22 cellular contexts compared by ENCODE assay signal in the genomic region with DNA sequence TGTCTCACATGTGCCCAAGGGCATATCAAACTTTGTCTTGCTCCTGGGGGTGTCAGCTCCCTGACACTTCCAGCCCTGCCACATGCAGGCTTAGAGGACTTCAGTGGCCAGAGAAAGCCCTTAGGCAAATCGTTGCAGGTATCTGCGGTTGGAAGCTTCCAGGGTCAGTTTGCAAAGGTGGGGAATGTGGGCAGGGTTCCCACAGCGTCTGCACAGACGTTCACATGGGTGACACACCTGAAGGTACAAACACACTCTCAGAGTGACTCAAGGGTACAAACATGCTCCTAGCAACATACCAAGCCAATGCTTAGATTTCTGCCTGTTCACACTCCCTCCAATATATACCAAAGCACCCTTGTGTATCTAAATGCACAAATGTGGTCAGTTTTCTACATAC. TPM values are rescaled to one million over a fixed set of nuclear protein-coding genes. Genes with fewer than 3 reads are reported as not detected.
DNase-seq lines count a peak whose midpoint lies in the region; ATAC-seq and TF ChIP-seq lines count a peak whose summit lies in the region.
"Had no signal": no experiment of that assay in that cellular context is flagged by ENCODE, and none has a peak within 500 bp of the region (broad histone marks: within the 10 kb centered on the region; RNA-seq: fewer than 3 reads in every experiment).

No MANE protein-coding gene starts in this region.

- H2AFZ ChIP-seq in neural progenitor cell (replicated peaks) = no peak overlapping the region

- H3K27ac Mint-ChIP-seq in Calu3 (ENCODE audit: unreplicated experiment) (no peak overlapping the region), neural progenitor cell (no peak overlapping the region)

- no peak overlapping the region for H3K4me3 ChIP-seq in epithelial cell of esophagus (ENCODE audit: low read length)
- H3K4me3 ChIP-seq in neural progenitor cell = no peak overlapping the region
- no peak overlapping the region for H3K4me3 ChIP-seq in transverse colon
- no peak overlapping the region for H3K4me3 ChIP-seq in gastroesophageal sphincter
- H3K4me3 ChIP-seq: K562, SK-N-MC had no signal

- no peaks in the 10 kb centered on the region for H4K20me1 ChIP-seq in neural progenitor cell (ENCODE audit: low read depth)

- no peaks in the 10 kb centered on the region for H3K79me2 ChIP-seq in neural progenitor cell (ENCODE audit: low read depth)

- H3K36me3 ChIP-seq in neural progenitor cell = no peaks in the 10 kb centered on the region
- H3K36me3 ChIP-seq in transverse colon = no peaks in the 10 kb centered on the region
- no peaks in the 10 kb centered on the region for H3K36me3 ChIP-seq in gastroesophageal sphincter

- H3K9me3 Mint-ChIP-seq in Calu3 (ENCODE audit: low read depth, unreplicated experiment) (no peaks in the 10 kb centered on the region), neural progenitor cell (no peaks in the 10 kb centered on the region)

- H3K4me3 Mint-ChIP-seq in Calu3 (ENCODE audit: low read depth, unreplicated experiment) (no peak overlapping the region), neural progenitor cell (no peak overlapping the region)

- ATAC-seq in gastroesophageal sphincter = no peak
- ATAC-seq: K562 had no signal

- H3K27me3 Mint-ChIP-seq in Calu3 (ENCODE audit: unreplicated experiment) = peaks cover 72% of the 10 kb centered on the region
- peaks cover 7% of the 10 kb centered on the region for H3K27me3 Mint-ChIP-seq in neural progenitor cell (ENCODE audit: insufficient read depth, low read depth)

- peaks cover 4% of the 10 kb centered on the region for H3F3A ChIP-seq in neural progenitor cell (ENCODE audit: low read depth)

- H3K27ac ChIP-seq in neural progenitor cell (no peak overlapping the region), transverse colon (no peak overlapping the region), gastroesophageal sphincter (no peak overlapping the region)
- H3K27ac ChIP-seq: 22Rv1, SK-N-MC had no signal

- H3K4me1 Mint-ChIP-seq in Calu3 (ENCODE audit: low read depth, unreplicated experiment) (no peaks in the 10 kb centered on the region), neural progenitor cell (peaks cover 55% of the 10 kb centered on the region)

- no peak overlapping the region for H3K9ac ChIP-seq in neural progenitor cell

- TF ChIP-seq EP300 in transverse colon (IDR thresholded peaks at IDR 0.05; ENCODE audit: low read depth) = no peak
- no peak for TF ChIP-seq EP300 in gastroesophageal sphincter (IDR thresholded peaks at IDR 0.05)

- H3K4me1 ChIP-seq in neural progenitor cell (peaks cover 24% of the 10 kb centered on the region), transverse colon (no peaks in the 10 kb centered on the region), gastroesophageal sphincter (no peaks in the 10 kb centered on the region)

- TF ChIP-seq POLR2A in transverse colon (IDR thresholded peaks at IDR 0.05) = no peak
- TF ChIP-seq POLR2A in gastroesophageal sphincter (IDR thresholded peaks at IDR 0.05) = no peak

- DNase-seq in Calu3 = peak; percentile 34
- peak; percentile 43 for DNase-seq in M059J (ENCODE audit: low read depth)
- DNase-seq in epithelial cell of esophagus (ENCODE audit: low read depth) = peak; percentile 14
- no peak for DNase-seq in neural progenitor cell (ENCODE audit: low spot score)
- no peak for DNase-seq in transverse colon
- DNase-seq in DMS 273 (lab: John Stamatoyannopoulos, UW; ENCODE audit: unreplicated experiment) = no peak
- no peak for DNase-seq in activated naive CD4-positive, alpha-beta T cell treated with Interleukin-2 at 50 U/mL for 16 hours
- DNase-seq: DMS53, GOT3, Kasumi-1, NCI-H1105 treated with DMSO at 0.1 percent for 48 hours, NCI-H146, NCI-H1930, NCI-H2107, NCI-H524 treated with DMSO at 0.1 percent for 48 hours, NCI-H774, Right ventricle myocardium superior, RPMI8226 had no signal

- CTCF ChIA-PET in Calu3 (lab: Charles Lee) = no interaction called here

- H3K36me3 Mint-ChIP-seq in Calu3 (ENCODE audit: insufficient read depth, unreplicated experiment) (no peaks in the 10 kb centered on the region), neural progenitor cell (peaks cover 3% of the 10 kb centered on the region)

- WGBS in transverse colon (ENCODE audit: low coverage in 1 of 2), 2 donors = 27% methylated on average over 4 of the region's 4 CpGs; no CpG with 5 or more reads in 1 of the 2 donors
- 50 to 64% methylated on average over 3 of the region's 4 CpGs for WGBS in gastroesophageal sphincter (ENCODE audit: low coverage in 1 of 2), 2 donors

- H3K27me3 ChIP-seq in neural progenitor cell (no peaks in the 10 kb centered on the region), transverse colon (no peaks in the 10 kb centered on the region), gastroesophageal sphincter (no peaks in the 10 kb centered on the region)

- in situ Hi-C loops in transverse colon (cut with MboI; ENCODE audit: low pct_ligation_motif_present in 1 of 4, low pct_unique_long_range_greater_than_20kb in 1 of 4, low sequenced_read_pairs in 3 of 4) = no loop called here

- no peak for TF ChIP-seq CTCF in Calu3 (IDR thresholded peaks at IDR 0.05; ENCODE audit: unreplicated experiment)
- TF ChIP-seq CTCF in epithelial cell of esophagus (IDR thresholded peaks at IDR 0.05; ENCODE audit: insufficient read depth, low read depth, low read length, missing control alignments) = no peak
- no peak for TF ChIP-seq CTCF in neural progenitor cell (IDR thresholded peaks at IDR 0.05)
- TF ChIP-seq CTCF in transverse colon (IDR thresholded peaks at IDR 0.05) = no peak
- no peak for TF ChIP-seq CTCF in gastroesophageal sphincter (IDR thresholded peaks at IDR 0.05)

- H3K9me3 ChIP-seq in neural progenitor cell (ENCODE audit: low read depth) = no peaks in the 10 kb centered on the region
- no peaks in the 10 kb centered on the region for H3K9me3 ChIP-seq in transverse colon
- H3K9me3 ChIP-seq in gastroesophageal sphincter = no peaks in the 10 kb centered on the region

- BruUV-seq in Calu3 (replicated peaks; lab: Mats Ljungman, UMichigan) = no TSS peak

- intact Hi-C loops in Calu3 (cut with micrococcal nuclease; ENCODE audit: unreplicated experiment) = no loop called here
- intact Hi-C loops in transverse colon (cut with DNase I; ENCODE audit: low total_unique reads) = no loop called here

- H3K4me2 ChIP-seq in neural progenitor cell = peak overlapping the region; percentile 19

RNA-seq across cellular contexts. Expression of a gene that starts 30.0 kb away (rescaled TPM):
- total RNA-seq in Calu3 (2022) = 0.71 and 2.8 TPM in 2 replicates
- total RNA-seq in M059J (2014; rRNA removed; shearing (Covaris generic)) = 1.0 and 4.2 TPM in 2 replicates
- total RNA-seq in neural progenitor cell (ENCODE audit: low replicate concordance) = 2.9 and 13.8 TPM in 2 replicates
- 1 to 10 TPM in 3 of 4 donors, not detected in 1; 3.0 to 6.6 (median 3.0) TPM for total RNA-seq in transverse colon
- 1 to 10 TPM in 3 of 4 donors, under 1 TPM in 1; 0.94 to 8.5 (median 7.0) TPM for total RNA-seq in gastroesophageal sphincter
- total RNA-seq: K562 had no signal

Comparison
In these comparisons a context has a peak if more than half of its experiments do, and no peak if none do; other contexts are left out.
1. DNase-seq: peak in Calu3 (single experiment), M059J (single experiment) and epithelial cell of esophagus (single experiment); none in neural progenitor cell (single experiment), transverse colon (single experiment), DMS 273 (single experiment) and activated naive CD4-positive, alpha-beta T cell treated with Interleukin-2 at 50 U/mL for 16 hours (single experiment).